ENCODE assay signal across 16 cellular contexts in the genomic region with DNA sequence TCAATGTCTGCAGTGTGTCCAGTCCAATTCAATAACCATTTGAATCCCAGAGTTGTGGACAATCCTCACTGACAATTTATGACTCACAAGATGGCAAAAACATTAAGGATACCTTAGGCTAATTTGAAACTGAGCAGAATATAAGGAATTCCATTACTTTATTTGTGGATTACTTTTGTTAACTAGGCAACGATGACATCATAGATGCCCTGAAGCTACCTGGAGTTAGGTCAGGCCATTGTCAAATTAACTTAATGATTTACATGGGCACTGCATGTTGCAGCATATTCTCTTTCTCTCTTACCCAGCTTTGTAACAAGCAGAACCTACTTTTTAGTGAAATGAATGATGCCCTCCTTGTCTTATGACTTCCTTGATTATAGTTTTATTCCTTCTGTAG.
DNase-seq lines count a peak whose midpoint lies in the region; ATAC-seq and TF ChIP-seq lines count a peak whose summit lies in the region.
"Had no signal": no experiment of that assay in that cellular context is flagged by ENCODE, and none has a peak within 500 bp of the region (broad histone marks: within the 10 kb centered on the region; RNA-seq: fewer than 3 reads in every experiment).

No MANE protein-coding gene starts in this region.

- H3K27ac ChIP-seq in HEK293 (ENCODE audit: extremely low read depth, low read depth, low read length) (no peak overlapping the region), PC-3 (ENCODE audit: low read length) (no peak overlapping the region), epithelial cell of prostate (no peak overlapping the region)
- H3K27ac ChIP-seq: BLaER1 treated with 17β-estradiol and CSF1 and Interleukin-3, amounts not matched to agents 10 nM and 100 nM had no signal

- H3F3A ChIP-seq in PC-3 (ENCODE audit: low read length, unreplicated experiment) = no peaks in the 10 kb centered on the region

- no peaks in the 10 kb centered on the region for H3K9me2 ChIP-seq in PC-3 (replicated peaks; ENCODE audit: low read length)

- DNase-seq in PC-3 = peak; percentile 26
- DNase-seq in epithelial cell of prostate (ENCODE audit: low read depth, low spot score) = peak; percentile 49
- DNase-seq in left kidney (ENCODE audit: low read depth, low spot score) = peak; percentile 14
- no peak for DNase-seq in left ventricle myocardium superior
- DNase-seq: CD8-positive, alpha-beta T cell; DMS53; H9; NCI-H1694 treated with DMSO at 0.1 percent for 48 hours; NCI-H748 treated with DMSO at 0.1 percent for 48 hours; NK-92 treated with Interleukin-12 subunit alpha and Interleukin-12 subunit beta, amount 100 ng/mL, for 24 hours; SIG-M5 had no signal

- BruUV-seq in PC-3 (replicated peaks; lab: Mats Ljungman, UMichigan) = no TSS peak

- ATAC-seq in PC-3 = no peak
- ATAC-seq in left ventricle myocardium superior = no peak
- ATAC-seq in GM18867 (IDR thresholded peaks at IDR 0.05; ENCODE audit: unreplicated experiment) = no peak
- no peak for ATAC-seq in GM18870 (IDR thresholded peaks at IDR 0.05; ENCODE audit: unreplicated experiment)
- ATAC-seq: CD8-positive, alpha-beta T cell; SK-N-SH treated with all-trans-retinoic acid at 6 μM for 48 hours had no signal

- H4K20me1 ChIP-seq in PC-3 (ENCODE audit: low read length) = no peaks in the 10 kb centered on the region
- H4K20me1 ChIP-seq: BLaER1 treated with 17β-estradiol and CSF1 and Interleukin-3, amounts not matched to agents 10 nM and 100 nM had no signal

- no peak overlapping the region for H3K4me3 ChIP-seq in HEK293 (ENCODE audit: low read depth, low read length)
- H3K4me3 ChIP-seq in PC-3 (ENCODE audit: low read length) = no peak overlapping the region
- H3K4me3 ChIP-seq: BLaER1 treated with 17β-estradiol and CSF1 and Interleukin-3, amounts not matched to agents 10 nM and 100 nM had no signal

- POLR2A ChIA-PET in HEK293 (lab: Yijun Ruan, JAX) = no interaction called here
- POLR2A ChIA-PET in PC-3 (lab: Charles Lee; ENCODE audit: unreplicated experiment) = no interaction called here

- no peaks in the 10 kb centered on the region for H3K79me2 ChIP-seq in PC-3 (ENCODE audit: low read length)

- H2AFZ ChIP-seq in PC-3 (ENCODE audit: low read length) = no peak overlapping the region

- no peak for TF ChIP-seq CTCF in HEK293 (tag by site-specific recombination; IDR thresholded peaks at IDR 0.05)
- no peak for TF ChIP-seq CTCF in PC-3 (conservative IDR thresholded peaks at IDR 0.05; ENCODE audit: low read depth, low read length)

- intact Hi-C loops in PC-3 (cut with micrococcal nuclease) = no loop called here
- intact Hi-C loops in left ventricle myocardium superior (cut with micrococcal nuclease) = no loop called here

- H3K4me1 ChIP-seq in HEK293 (ENCODE audit: control insufficient read depth, insufficient read depth, low read length) = peaks cover 3% of the 10 kb centered on the region; the same call in 1 of the 2 replicates
- no peaks in the 10 kb centered on the region for H3K4me1 ChIP-seq in PC-3 (ENCODE audit: insufficient read depth, low read length)
- H3K4me1 ChIP-seq: BLaER1 treated with 17β-estradiol and CSF1 and Interleukin-3, amounts not matched to agents 10 nM and 100 nM had no signal

- H3K9me3 ChIP-seq in HEK293 (ENCODE audit: control insufficient read depth, insufficient read depth, low read depth, low read length) (no peaks in the 10 kb centered on the region), PC-3 (ENCODE audit: low read length) (no peaks in the 10 kb centered on the region)
- H3K9me3 ChIP-seq: BLaER1 treated with 17β-estradiol and CSF1 and Interleukin-3, amounts not matched to agents 10 nM and 100 nM had no signal

- H3K36me3 ChIP-seq in HEK293 (ENCODE audit: control insufficient read depth in 2 of 2, insufficient read depth in 1 of 2, low read length in 2 of 2) = peaks cover 0 to 6% of the 10 kb centered on the region in 2 experiments; a peak in 1 of 3 replicates
- no peaks in the 10 kb centered on the region for H3K36me3 ChIP-seq in PC-3 (ENCODE audit: low read depth, low read length)

- no peak overlapping the region for H3K9ac ChIP-seq in PC-3 (ENCODE audit: low read length)
- H3K9ac ChIP-seq: BLaER1 treated with 17β-estradiol and CSF1 and Interleukin-3, amounts not matched to agents 10 nM and 100 nM had no signal

- CTCF ChIA-PET in HEK293 (lab: Yijun Ruan, JAX) (no interaction called here), PC-3 (lab: Charles Lee) (interaction anchor here (0.9 kb wide), 1 partner anchor 194 kb away, joined by 4 read pairs; no protein-coding TSS in a partner anchor)

- no peak overlapping the region for H3K4me2 ChIP-seq in PC-3 (ENCODE audit: low read length)
- H3K4me2 ChIP-seq: BLaER1 treated with 17β-estradiol and CSF1 and Interleukin-3, amounts not matched to agents 10 nM and 100 nM had no signal

- no peaks in the 10 kb centered on the region for H3K27me3 ChIP-seq in PC-3 (ENCODE audit: low read length)
- H3K27me3 ChIP-seq: BLaER1 treated with 17β-estradiol and CSF1 and Interleukin-3, amounts not matched to agents 10 nM and 100 nM had no signal

TF ChIP-seq in HEK293, 187 proteins besides CTCF, POLR2A, EP300 and RAD21:
- TF ChIP-seq ZNF416 (tag by site-specific recombination; IDR thresholded peaks at IDR 0.05) (no peak), ZNF366 (tag by site-specific recombination; conservative IDR thresholded peaks at IDR 0.05) (peak; percentile 44; the same call in 1 of the 2 replicates), ZNF19 (tag by site-specific recombination; IDR thresholded peaks at IDR 0.05; ENCODE audit: low read depth) (no peak), ZNF140 (tag by site-specific recombination; IDR thresholded peaks at IDR 0.05) (no peak), ZSCAN5A (tag by site-specific recombination; IDR thresholded peaks at IDR 0.05) (no peak), ZNF626 (tag by site-specific recombination; IDR thresholded peaks at IDR 0.05) (no peak), ZNF777 (tag by site-specific recombination; IDR thresholded peaks at IDR 0.05; ENCODE audit: borderline replicate concordance) (no peak), RBAK (tag by site-specific recombination; IDR thresholded peaks at IDR 0.05) (no peak), ZNF341 (tag by site-specific recombination; IDR thresholded peaks at IDR 0.05; ENCODE audit: low read depth) (no peak), ZNF629 (tag by site-specific recombination; IDR thresholded peaks at IDR 0.05) (peak; percentile 50), ZNF112 (tag by site-specific recombination; IDR thresholded peaks at IDR 0.05) (no peak), KLF9 (tag by site-specific recombination; IDR thresholded peaks at IDR 0.05; ENCODE audit: low read depth) (no peak), ZNF521 (tag by site-specific recombination; IDR thresholded peaks at IDR 0.05) (no peak), ATF2 (tag by site-specific recombination; IDR thresholded peaks at IDR 0.05; ENCODE audit: low read depth) (peak; percentile 84)
- TF ChIP-seq, protein P1, sequence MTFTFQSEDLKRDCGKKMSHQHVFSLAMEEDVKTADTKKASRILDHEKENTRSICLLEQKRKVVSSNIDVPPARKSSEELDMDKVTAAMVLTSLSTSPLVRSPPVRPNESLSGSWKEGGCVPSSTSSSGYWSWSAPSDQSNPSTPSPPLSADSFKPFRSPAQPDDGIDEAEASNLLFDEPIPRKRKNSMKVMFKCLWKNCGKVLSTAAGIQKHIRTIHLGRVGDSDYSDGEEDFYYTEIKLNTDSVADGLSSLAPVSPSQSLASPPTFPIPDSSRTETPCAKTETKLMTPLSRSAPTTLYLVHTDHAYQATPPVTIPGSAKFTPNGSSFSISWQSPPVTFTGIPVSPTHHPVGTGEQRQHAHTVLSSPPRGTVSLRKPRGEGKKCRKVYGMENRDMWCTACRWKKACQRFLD (tag by site-specific recombination; IDR thresholded peaks at IDR 0.05) = no peak
